8 cellular contexts compared by ENCODE assay signal in genomic region chr5:138212828-138213160, GRCh38. TPM values are rescaled to one million over a fixed set of nuclear protein-coding genes. Genes with fewer than 3 reads are reported as not detected.
DNase-seq lines count a peak whose midpoint lies in the region; ATAC-seq and TF ChIP-seq lines count a peak whose summit lies in the region.

No MANE protein-coding gene starts in this region.

- CTCF ChIA-PET in PC-3 (lab: Charles Lee), result interaction anchor here (0.6 kb wide), 1 partner anchor 250 kb away, joined by 11 read pairs; no protein-coding TSS in a partner anchor

- H4K20me1 ChIP-seq in PC-3 (ENCODE audit: low read length), result no peaks in the 10 kb centered on the region

- peak overlapping the region; percentile 83 for H3K4me2 ChIP-seq in PC-3 (ENCODE audit: low read length)

- H3F3A ChIP-seq in PC-3 (ENCODE audit: low read length, unreplicated experiment), result no peaks in the 10 kb centered on the region

- DNase-seq in DMS 273 (lab: John Stamatoyannopoulos, UW; ENCODE audit: unreplicated experiment) (peak; percentile 58), DMS 273 treated with DMSO at 0.1 percent for 48 hours (lab: John Stamatoyannopoulos, UW) (no peak), H7 (no peak), PC-3 (no peak), endothelial cell (ENCODE audit: low spot score) (no peak), natural killer cell (no peak), DMS153 treated with DMSO at 0.1 percent for 48 hours (lab: John Stamatoyannopoulos, UW; ENCODE audit: unreplicated experiment) (no peak), T-helper 9 cell (no peak)

- intact Hi-C loops in PC-3 (cut with micrococcal nuclease) (no loop called here), natural killer cell (cut with micrococcal nuclease) (loop anchor here (1.0 to 2.0 kb wide), 2 partner anchors 34 to 124 kb away; partner anchors contain the start of gene BRD8)

- peaks cover 5% of the 10 kb centered on the region for H3K36me3 Mint-ChIP-seq in endothelial cell (ENCODE audit: low read depth, unreplicated experiment)
- H3K36me3 Mint-ChIP-seq in natural killer cell, result no peaks in the 10 kb centered on the region

- H3K27me3 Mint-ChIP-seq in endothelial cell (ENCODE audit: unreplicated experiment), result peaks cover 3% of the 10 kb centered on the region
- no peaks in the 10 kb centered on the region for H3K27me3 Mint-ChIP-seq in natural killer cell (ENCODE audit: low read depth in 2 of 2)

- H3K27ac Mint-ChIP-seq in endothelial cell (ENCODE audit: unreplicated experiment) (peak overlapping the region; percentile 97), natural killer cell (peak overlapping the region; percentile 96 to 99)

- H3K4me1 Mint-ChIP-seq in endothelial cell (ENCODE audit: unreplicated experiment) (peaks cover 14% of the 10 kb centered on the region), natural killer cell (peaks cover 20 to 29% of the 10 kb centered on the region in 2 donors)

- H3K79me2 ChIP-seq in PC-3 (ENCODE audit: low read length), result peaks cover 47% of the 10 kb centered on the region

- H3K4me3 ChIP-seq in H7 (ENCODE audit: insufficient read depth, low read depth, low read length), result peak overlapping the region; percentile 97
- H3K4me3 ChIP-seq in PC-3 (ENCODE audit: low read length), result peak overlapping the region; percentile 100

- H3K27me3 ChIP-seq in H7 (ENCODE audit: control insufficient read depth, insufficient read depth, low read length) (no peaks in the 10 kb centered on the region), PC-3 (ENCODE audit: low read length) (no peaks in the 10 kb centered on the region)

- BruUV-seq in PC-3 (replicated peaks; lab: Mats Ljungman, UMichigan), result TSS peak; percentile 82

- H3K9me3 ChIP-seq in PC-3 (ENCODE audit: low read length), result no peaks in the 10 kb centered on the region

- H3K27ac ChIP-seq in PC-3 (ENCODE audit: low read length), result no peak overlapping the region; the same call in 1 of the 2 replicates

- H3K9ac ChIP-seq in PC-3 (ENCODE audit: low read length), result peak overlapping the region; percentile 96

- H3K36me3 ChIP-seq in H7 (replicated peaks; ENCODE audit: control insufficient read depth, insufficient read depth, low read length) (no peaks in the 10 kb centered on the region), PC-3 (ENCODE audit: low read depth, low read length) (no peaks in the 10 kb centered on the region; the same call in 1 of the 2 replicates)

- POLR2A ChIA-PET in PC-3 (lab: Charles Lee; ENCODE audit: unreplicated experiment), result no interaction called here

- no peaks in the 10 kb centered on the region for H3K9me2 ChIP-seq in PC-3 (replicated peaks; ENCODE audit: low read length)

- H3K4me3 Mint-ChIP-seq in endothelial cell (ENCODE audit: unreplicated experiment) (peak overlapping the region; percentile 100), natural killer cell (peak overlapping the region; percentile 99)

- ATAC-seq in PC-3 (peak; percentile 49), natural killer cell (peak; percentile 17 to 37 (median 30))

- H3K9me3 Mint-ChIP-seq in endothelial cell (ENCODE audit: unreplicated experiment) (no peaks in the 10 kb centered on the region), natural killer cell (no peaks in the 10 kb centered on the region)

- H2AFZ ChIP-seq in PC-3 (ENCODE audit: low read length), result peak overlapping the region; percentile 88

- TF ChIP-seq CTCF in PC-3 (conservative IDR thresholded peaks at IDR 0.05; ENCODE audit: low read depth, low read length) (no peak), endothelial cell (IDR thresholded peaks at IDR 0.05; ENCODE audit: unreplicated experiment) (no peak), natural killer cell (IDR thresholded peaks at IDR 0.05) (no peak)

- peaks cover 5% of the 10 kb centered on the region for H3K4me1 ChIP-seq in PC-3 (ENCODE audit: insufficient read depth, low read length)

RNA-seq across cellular contexts. Expression of gene CDC23, which starts 0.3 kb away (rescaled TPM):
- total RNA-seq in H7 (2014; rRNA removed; shearing (Covaris generic)), result 59.7 and 62.8 TPM in 2 replicates
- 26.1 and 26.7 TPM in 2 replicates for total RNA-seq in PC-3 (2014; rRNA removed)
- total RNA-seq in endothelial cell (ENCODE audit: unreplicated experiment), result 40.8 TPM
- 10 to 100 TPM; 16.3 to 25.2 (median 24.6) TPM for total RNA-seq in natural killer cell

RNA-seq across cellular contexts. Expression of gene KIF20A, which starts 33.9 kb away (rescaled TPM):
- total RNA-seq in H7 (2014; rRNA removed; shearing (Covaris generic)), result 138 and 155 TPM in 2 replicates
- total RNA-seq in PC-3 (2014; rRNA removed) (55.5 and 59.0 TPM in 2 replicates), endothelial cell (ENCODE audit: unreplicated experiment) (10.3 TPM), natural killer cell (1 to 10 TPM in 1 of 3 donors, under 1 TPM in 2; 0.15 to 1.5 (median 0.61) TPM)

RNA-seq across cellular contexts. Expression of gene BRD8, which starts 34.4 kb away (rescaled TPM):
- total RNA-seq in H7 (2014; rRNA removed; shearing (Covaris generic)), result 45.2 and 50.3 TPM in 2 replicates
- total RNA-seq in PC-3 (2014; rRNA removed) (30.5 and 35.6 TPM in 2 replicates), endothelial cell (ENCODE audit: unreplicated experiment) (52.0 TPM), natural killer cell (10 to 100 TPM; 26.1 to 36.5 (median 34.1) TPM)
